In genomic region chr1:18384059-18384458, GRCh38 we compare ENCODE assay signal across 20 cellular contexts.
"Had no signal": no experiment of that assay in that cellular context is flagged by ENCODE, and none has a peak within 500 bp of the region (broad histone marks: within the 10 kb centered on the region; RNA-seq: fewer than 3 reads in every experiment).

No MANE protein-coding gene starts in this region.

- FAIRE-seq: endometrium, frontal cortex, kidney had no signal

- H3K4me3 Mint-ChIP-seq: effector memory CD8-positive, alpha-beta T cell; naive thymus-derived CD4-positive, alpha-beta T cell; stimulated activated memory B cell treated with anti-CD40 and anti-IgM and Interleukin-4, amounts not matched to agents 10 μg/mL and 1 μg/mL and 100 μg/mL, for 72 hours had no signal

- ATAC-seq: effector memory CD8-positive, alpha-beta T cell; left lung; naive thymus-derived CD4-positive, alpha-beta T cell; stimulated activated memory B cell treated with anti-CD40 and anti-IgM and Interleukin-4, amounts not matched to agents 10 μg/mL and 1 μg/mL and 100 μg/mL, for 72 hours; stimulated activated naive CD8-positive, alpha-beta T cell treated with anti-CD3 and anti-CD28 coated beads, Interleukin-15, Interleukin-2, amounts not matched to agents 100 U/mL and 50 U/mL, for 24 hours had no signal

- H3K4me1 Mint-ChIP-seq: stimulated activated memory B cell treated with anti-CD40 and anti-IgM and Interleukin-4, amounts not matched to agents 10 μg/mL and 1 μg/mL and 100 μg/mL, for 72 hours had no signal

- H3K36me3 Mint-ChIP-seq: stimulated activated memory B cell treated with anti-CD40 and anti-IgM and Interleukin-4, amounts not matched to agents 10 μg/mL and 1 μg/mL and 100 μg/mL, for 72 hours had no signal

- H3K27ac Mint-ChIP-seq: effector memory CD8-positive, alpha-beta T cell; naive thymus-derived CD4-positive, alpha-beta T cell; stimulated activated memory B cell treated with anti-CD40 and anti-IgM and Interleukin-4, amounts not matched to agents 10 μg/mL and 1 μg/mL and 100 μg/mL, for 72 hours had no signal

- H3K4me3 ChIP-seq: left lung, prostate gland, right atrium auricular region, sigmoid colon, spleen, testis, tibial artery had no signal

- H3K27me3 ChIP-seq: right atrium auricular region, testis had no signal

- DNase-seq: cortex of kidney; effector memory CD8-positive, alpha-beta T cell; head of caudate nucleus; left lung; mesendoderm; midbrain; naive thymus-derived CD4-positive, alpha-beta T cell; sigmoid colon; spleen; stimulated activated CD4-positive, alpha-beta T cell treated with anti-CD3 and anti-CD28 coated beads, Interleukin-4, amount 100 ng/mL, for 4 hours; stimulated activated naive CD8-positive, alpha-beta T cell treated with anti-CD3 and anti-CD28 coated beads, Interleukin-15, Interleukin-2, amounts not matched to agents 100 U/mL and 50 U/mL, for 24 hours; testis; tibial artery had no signal

- H3K36me3 ChIP-seq: left lung, neutrophil, prostate gland, right atrium auricular region, sigmoid colon, spleen, tibial artery had no signal
